28 cellular contexts compared by ENCODE assay signal in genomic region chr19:32313866-32314265, GRCh38. TPM values are rescaled to one million over a fixed set of nuclear protein-coding genes. Genes with fewer than 3 reads are reported as not detected.
DNase-seq lines count a peak whose midpoint lies in the region; ATAC-seq and TF ChIP-seq lines count a peak whose summit lies in the region.
"Had no signal": no experiment of that assay in that cellular context is flagged by ENCODE, and none has a peak within 500 bp of the region (broad histone marks: within the 10 kb centered on the region; RNA-seq: fewer than 3 reads in every experiment).

No MANE protein-coding gene starts in this region.

- H3K9me3 Mint-ChIP-seq in GM23338 = no peaks in the 10 kb centered on the region
- no peaks in the 10 kb centered on the region for H3K9me3 Mint-ChIP-seq in endodermal cell
- H3K9me3 Mint-ChIP-seq in neural progenitor cell = no peaks in the 10 kb centered on the region
- H3K9me3 Mint-ChIP-seq: CD8-positive, alpha-beta T cell; HFFc6 had no signal

- 88% methylated on average over 3 of the region's 3 CpGs; no CpG with 5 or more reads in 1 of the 2 experiments for WGBS in endodermal cell (ENCODE audit: insufficient coverage in 1 of 2, insufficient read length in 1 of 2), 2 experiments

- no peak overlapping the region for H3K4me3 Mint-ChIP-seq in GM23338
- no peak overlapping the region for H3K4me3 Mint-ChIP-seq in endodermal cell
- no peak overlapping the region for H3K4me3 Mint-ChIP-seq in neural progenitor cell
- H3K4me3 Mint-ChIP-seq: B cell; CD8-positive, alpha-beta T cell; HFFc6 had no signal

- no peak overlapping the region for H3K9ac ChIP-seq in endodermal cell (ENCODE audit: extremely low read depth, low read length, poor library complexity, severe bottlenecking)
- no peak overlapping the region for H3K9ac ChIP-seq in neural progenitor cell
- H3K9ac ChIP-seq: GM23248 had no signal

- H3K4me1 Mint-ChIP-seq in GM23338 (peaks cover 34% of the 10 kb centered on the region), endodermal cell (peaks cover 5% of the 10 kb centered on the region), neural progenitor cell (peaks cover 36% of the 10 kb centered on the region)
- H3K4me1 Mint-ChIP-seq: B cell had no signal

- H3K4me2 ChIP-seq in GM23338 (peak overlapping the region; percentile 55; the same call in 1 of the 2 replicates), neural progenitor cell (no peak overlapping the region)

- TF ChIP-seq CTCF in GM23338 (conservative IDR thresholded peaks at IDR 0.05; ENCODE audit: low read depth in 2 of 2) (no peak), endodermal cell (conservative IDR thresholded peaks at IDR 0.05) (no peak), neural progenitor cell (IDR thresholded peaks at IDR 0.05) (no peak)

- H4K20me1 ChIP-seq in GM23338 (replicated peaks; ENCODE audit: insufficient read depth) (no peaks in the 10 kb centered on the region), neural progenitor cell (ENCODE audit: low read depth) (no peaks in the 10 kb centered on the region)

- H3K36me3 Mint-ChIP-seq in GM23338 (ENCODE audit: low read depth) (no peaks in the 10 kb centered on the region), endodermal cell (ENCODE audit: low read depth) (no peaks in the 10 kb centered on the region), neural progenitor cell (no peaks in the 10 kb centered on the region)
- H3K36me3 Mint-ChIP-seq: CD8-positive, alpha-beta T cell had no signal

- H3K36me3 ChIP-seq in GM23338 (ENCODE audit: insufficient read depth) (no peaks in the 10 kb centered on the region), endodermal cell (ENCODE audit: control insufficient read depth, insufficient read depth, low read length) (no peaks in the 10 kb centered on the region), neural progenitor cell (no peaks in the 10 kb centered on the region)
- H3K36me3 ChIP-seq: HAP-1, MG63, SJCRH30 had no signal

- H3K27me3 Mint-ChIP-seq in GM23338 (ENCODE audit: insufficient read depth, low read depth, poor library complexity) (peaks cover 11% of the 10 kb centered on the region), endodermal cell (ENCODE audit: insufficient read depth) (no peaks in the 10 kb centered on the region), neural progenitor cell (ENCODE audit: insufficient read depth, low read depth) (peaks cover 4% of the 10 kb centered on the region)

- no peak for ATAC-seq in GM23338
- ATAC-seq in HG02973 (IDR thresholded peaks at IDR 0.05; ENCODE audit: unreplicated experiment) = no peak
- ATAC-seq in HG03045 (IDR thresholded peaks at IDR 0.05; ENCODE audit: unreplicated experiment) = no peak
- ATAC-seq: CD8-positive, alpha-beta T cell; PC-3; Right ventricle myocardium inferior had no signal

- DNase-seq in GM23338 (ENCODE audit: low spot score) = no peak
- peak; percentile 28 for DNase-seq in endodermal cell
- no peak for DNase-seq in neural progenitor cell (ENCODE audit: low spot score)
- DNase-seq in activated CD4-positive, alpha-beta T cell treated with anti-CD3 and anti-CD28 coated beads, Interleukin-2, amount 50 U/mL, for 48 hours = no peak
- DNase-seq in T-helper 1 cell = no peak
- DNase-seq: CD8-positive, alpha-beta T cell; DMS 273 treated with DMSO at 0.1 percent for 48 hours; DMS79 treated with DMSO at 0.1 percent for 48 hours; GF-D8; GM23248; HFFc6; IMR-90; KG1; MG63; NCI-H1694; NCI-H2029 treated with DMSO at 0.1 percent for 48 hours; NCI-H446 treated with DMSO at 0.1 percent for 48 hours; NCI-H526; NCI-H82; NK-92 treated with Interleukin-12 subunit alpha and Interleukin-12 subunit beta, amount 100 ng/mL, for 24 hours; PC-3 had no signal

- H3F3A ChIP-seq in GM23338 (replicated peaks; ENCODE audit: low read depth) (no peaks in the 10 kb centered on the region; the same call in 1 of the 2 replicates), neural progenitor cell (ENCODE audit: low read depth) (no peaks in the 10 kb centered on the region)

- H3K4me1 ChIP-seq in GM23338 (ENCODE audit: insufficient read depth) = peaks cover 15% of the 10 kb centered on the region
- H3K4me1 ChIP-seq in endodermal cell (ENCODE audit: control insufficient read depth, insufficient read depth, low read length) = peaks cover 2% of the 10 kb centered on the region
- H3K4me1 ChIP-seq in neural progenitor cell = no peaks in the 10 kb centered on the region
- H3K4me1 ChIP-seq: SJCRH30 had no signal

- no peak overlapping the region for H3K27ac Mint-ChIP-seq in GM23338
- H3K27ac Mint-ChIP-seq in endodermal cell = no peak overlapping the region
- peak overlapping the region; percentile 90 for H3K27ac Mint-ChIP-seq in neural progenitor cell
- H3K27ac Mint-ChIP-seq: B cell; CD8-positive, alpha-beta T cell; HFFc6 had no signal

- H3K27ac ChIP-seq in GM23338 (ENCODE audit: low read depth) = no peak overlapping the region
- H3K27ac ChIP-seq in endodermal cell (ENCODE audit: low read depth, low read length) = peak overlapping the region; percentile 97
- no peak overlapping the region for H3K27ac ChIP-seq in neural progenitor cell
- H3K27ac ChIP-seq: C4-2B, GM23248, SJCRH30 had no signal

- H3K27me3 ChIP-seq in GM23338 (ENCODE audit: insufficient read depth) (no peaks in the 10 kb centered on the region), endodermal cell (ENCODE audit: control insufficient read depth, insufficient read depth, low read length, poor library complexity, severe bottlenecking) (no peaks in the 10 kb centered on the region), neural progenitor cell (no peaks in the 10 kb centered on the region)
- H3K27me3 ChIP-seq: SJCRH30 had no signal

- H3K79me2 ChIP-seq in GM23338 (replicated peaks; ENCODE audit: insufficient read depth) (no peaks in the 10 kb centered on the region), neural progenitor cell (ENCODE audit: low read depth) (no peaks in the 10 kb centered on the region)

- 0 out of 2 replicates have a peak, but pooled peaks cover 2% of the 10 kb centered on the region for H3K9me2 ChIP-seq in GM23338 (ENCODE audit: insufficient read depth)

- H3K9me3 ChIP-seq in endodermal cell (ENCODE audit: control insufficient read depth, low read length) (no peaks in the 10 kb centered on the region), neural progenitor cell (ENCODE audit: low read depth) (no peaks in the 10 kb centered on the region)
- H3K9me3 ChIP-seq: HAP-1, MG63, SJCRH30 had no signal

- H3K4me3 ChIP-seq in GM23338 = no peak overlapping the region
- H3K4me3 ChIP-seq in endodermal cell (ENCODE audit: low read length) = no peak overlapping the region
- no peak overlapping the region for H3K4me3 ChIP-seq in neural progenitor cell
- H3K4me3 ChIP-seq: GM23248, HAP-1, MG63, SJCRH30 had no signal

- peak overlapping the region; percentile 78 for H2AFZ ChIP-seq in GM23338
- no peak overlapping the region for H2AFZ ChIP-seq in neural progenitor cell (replicated peaks)
- H2AFZ ChIP-seq: GM23248 had no signal

TF ChIP-seq in GM23338, 12 proteins besides CTCF, POLR2A, EP300 and RAD21:
- TF ChIP-seq, protein P1, sequence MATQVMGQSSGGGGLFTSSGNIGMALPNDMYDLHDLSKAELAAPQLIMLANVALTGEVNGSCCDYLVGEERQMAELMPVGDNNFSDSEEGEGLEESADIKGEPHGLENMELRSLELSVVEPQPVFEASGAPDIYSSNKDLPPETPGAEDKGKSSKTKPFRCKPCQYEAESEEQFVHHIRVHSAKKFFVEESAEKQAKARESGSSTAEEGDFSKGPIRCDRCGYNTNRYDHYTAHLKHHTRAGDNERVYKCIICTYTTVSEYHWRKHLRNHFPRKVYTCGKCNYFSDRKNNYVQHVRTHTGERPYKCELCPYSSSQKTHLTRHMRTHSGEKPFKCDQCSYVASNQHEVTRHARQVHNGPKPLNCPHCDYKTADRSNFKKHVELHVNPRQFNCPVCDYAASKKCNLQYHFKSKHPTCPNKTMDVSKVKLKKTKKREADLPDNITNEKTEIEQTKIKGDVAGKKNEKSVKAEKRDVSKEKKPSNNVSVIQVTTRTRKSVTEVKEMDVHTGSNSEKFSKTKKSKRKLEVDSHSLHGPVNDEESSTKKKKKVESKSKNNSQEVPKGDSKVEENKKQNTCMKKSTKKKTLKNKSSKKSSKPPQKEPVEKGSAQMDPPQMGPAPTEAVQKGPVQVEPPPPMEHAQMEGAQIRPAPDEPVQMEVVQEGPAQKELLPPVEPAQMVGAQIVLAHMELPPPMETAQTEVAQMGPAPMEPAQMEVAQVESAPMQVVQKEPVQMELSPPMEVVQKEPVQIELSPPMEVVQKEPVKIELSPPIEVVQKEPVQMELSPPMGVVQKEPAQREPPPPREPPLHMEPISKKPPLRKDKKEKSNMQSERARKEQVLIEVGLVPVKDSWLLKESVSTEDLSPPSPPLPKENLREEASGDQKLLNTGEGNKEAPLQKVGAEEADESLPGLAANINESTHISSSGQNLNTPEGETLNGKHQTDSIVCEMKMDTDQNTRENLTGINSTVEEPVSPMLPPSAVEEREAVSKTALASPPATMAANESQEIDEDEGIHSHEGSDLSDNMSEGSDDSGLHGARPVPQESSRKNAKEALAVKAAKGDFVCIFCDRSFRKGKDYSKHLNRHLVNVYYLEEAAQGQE (IDR thresholded peaks at IDR 0.05; ENCODE audit: unreplicated experiment) = no peak
- TF ChIP-seq EZH2 (IDR thresholded peaks at IDR 0.05; ENCODE audit: low read depth, unreplicated experiment) = no peak
- no peak for TF ChIP-seq EZH2phosphoT487 (IDR thresholded peaks at IDR 0.05; ENCODE audit: unreplicated experiment)
- TF ChIP-seq CREB1 (CRISPR knock-in tag; IDR thresholded peaks at IDR 0.05; ENCODE audit: low read depth) = no peak
- no peak for TF ChIP-seq NANOG (IDR thresholded peaks at IDR 0.05; ENCODE audit: borderline replicate concordance)
- no peak for TF ChIP-seq POLR2AphosphoS5 (IDR thresholded peaks at IDR 0.05; ENCODE audit: low read depth)
- no peak for TF ChIP-seq ZNF331 (CRISPR knock-in tag; IDR thresholded peaks at IDR 0.05; ENCODE audit: low read depth)

RNA-seq across cellular contexts. Expression of gene ZNF507, which starts 31.5 kb away (rescaled TPM):
- 23.4 and 23.6 TPM in 2 replicates for total RNA-seq in GM23338 (2014; rRNA removed; shearing (Covaris generic))
- polyA plus RNA-seq in GM23338 (2016; fragmentation: Nextera tagmentation; extraction: Ambion mirVana) = 7.4 and 10.4 TPM in 2 replicates
- total RNA-seq in endodermal cell (10 to 100 TPM; 28.0 to 32.5 TPM), neural progenitor cell (ENCODE audit: low replicate concordance) (13.0 and 22.4 TPM in 2 replicates)
- 22.0 TPM for polyA plus RNA-seq in endodermal cell (2013, experiment 1 of 2)
- 21.6 TPM for polyA plus RNA-seq in endodermal cell (2013, experiment 2 of 2)
